Comparison of ENCODE assay signal across 8 cellular contexts in genomic region chr3:100650651-100651611, GRCh38. TPM values are rescaled to one million over a fixed set of nuclear protein-coding genes. Genes with fewer than 3 reads are reported as not detected.
DNase-seq lines count a peak whose midpoint lies in the region; ATAC-seq and TF ChIP-seq lines count a peak whose summit lies in the region.

No MANE protein-coding gene starts in this region.

- DNase-seq in CD4-positive, alpha-beta T cell: no peak
- DNase-seq in RWPE1 (ENCODE audit: low spot score) (peak; percentile 53), foreskin fibroblast (peak; percentile 47 to 76), type B pancreatic cell (ENCODE audit: extremely low spot score, unreplicated experiment) (no peak), 8988T (no peak)
- no peak for DNase-seq in effector CD8-positive, alpha-beta T cell (lab: John Stamatoyannopoulos, UW)

- H3K4me3 Mint-ChIP-seq in CD4-positive, alpha-beta T cell: peak overlapping the region; percentile 0
- no peak overlapping the region for H3K4me3 Mint-ChIP-seq in type B pancreatic cell

- no peaks in the 10 kb centered on the region for H3K36me3 Mint-ChIP-seq in CD4-positive, alpha-beta T cell (ENCODE audit: low read depth)
- no peaks in the 10 kb centered on the region for H3K36me3 Mint-ChIP-seq in type B pancreatic cell

- CTCF ChIA-PET in CD4-positive, alpha-beta T cell (lab: Charles Lee): no interaction called here
- CTCF ChIA-PET in RWPE1 (lab: Yijun Ruan, JAX): no interaction called here

- H3K27ac Mint-ChIP-seq in CD4-positive, alpha-beta T cell: peak overlapping the region; percentile 5
- peak overlapping the region; percentile 22 for H3K27ac Mint-ChIP-seq in type B pancreatic cell

- peaks cover 10% of the 10 kb centered on the region for H3K4me1 Mint-ChIP-seq in CD4-positive, alpha-beta T cell (ENCODE audit: low read depth)
- H3K4me1 Mint-ChIP-seq in type B pancreatic cell (ENCODE audit: unreplicated experiment): peaks cover 9% of the 10 kb centered on the region

- no peak overlapping the region for H3K27ac ChIP-seq in CD4-positive, alpha-beta T cell (ENCODE audit: low read depth, low read length)
- no peak overlapping the region for H3K27ac ChIP-seq in RWPE1

- POLR2A ChIA-PET in CD4-positive, alpha-beta T cell (lab: Charles Lee): interaction anchor here (1.2 kb wide), 1 partner anchor 58 kb away, joined by 3 read pairs; the partner anchor contains the start of gene TFG
- POLR2A ChIA-PET in RWPE1 (lab: Yijun Ruan, JAX; ENCODE audit: low non-redundant PET): no interaction called here

- peak; percentile 77 for ATAC-seq in CD4-positive, alpha-beta T cell (ENCODE audit: poor library complexity)
- ATAC-seq in GM19043 (IDR thresholded peaks at IDR 0.05; ENCODE audit: low read depth, unreplicated experiment) (peak; percentile 99), HG03097 (IDR thresholded peaks at IDR 0.05; ENCODE audit: low FRiP score, unreplicated experiment) (peak; percentile 77)

- intact Hi-C loops in CD4-positive, alpha-beta T cell (cut with DNase I, micrococcal nuclease): no loop called here

- H3K27me3 ChIP-seq in CD4-positive, alpha-beta T cell (ENCODE audit: control insufficient read depth, insufficient read depth, low read length): no peaks in the 10 kb centered on the region

- H3K4me3 ChIP-seq in foreskin fibroblast (ENCODE audit: low read depth in 1 of 2, low read length in 2 of 2): no peak overlapping the region

- TF ChIP-seq CTCF in CD4-positive, alpha-beta T cell (IDR thresholded peaks at IDR 0.05): no peak
- 0 out of 2 replicates have a peak, but pooled peaks have one; percentile 17 for TF ChIP-seq CTCF in RWPE1 (conservative IDR thresholded peaks at IDR 0.05; ENCODE audit: low read depth)
- TF ChIP-seq CTCF in foreskin fibroblast (IDR thresholded peaks at IDR 0.05; ENCODE audit: low read depth, low read length): no peak
- TF ChIP-seq CTCF in type B pancreatic cell (conservative IDR thresholded peaks at IDR 0.05): no peak

- H3K27me3 Mint-ChIP-seq in CD4-positive, alpha-beta T cell: no peaks in the 10 kb centered on the region
- no peaks in the 10 kb centered on the region for H3K27me3 Mint-ChIP-seq in type B pancreatic cell

- H3K9me3 ChIP-seq in CD4-positive, alpha-beta T cell (ENCODE audit: control insufficient read depth, low read length): no peaks in the 10 kb centered on the region

- no peaks in the 10 kb centered on the region for H3K9me3 Mint-ChIP-seq in CD4-positive, alpha-beta T cell
- H3K9me3 Mint-ChIP-seq in type B pancreatic cell: no peaks in the 10 kb centered on the region

RNA-seq across cellular contexts. Expression of gene ADGRG7, which starts 41.5 kb away (rescaled TPM):
- total RNA-seq in CD4-positive, alpha-beta T cell: not detected
- 2.8 and 7.7 TPM in 2 replicates for total RNA-seq in type B pancreatic cell (ENCODE audit: low replicate concordance)

RNA-seq across cellular contexts. Expression of gene TFG, which starts 58.4 kb away (rescaled TPM):
- total RNA-seq in CD4-positive, alpha-beta T cell: 10 to 100 TPM; 56.5 to 58.8 TPM
- 105 and 140 TPM in 2 replicates for total RNA-seq in type B pancreatic cell (ENCODE audit: low replicate concordance)

Comparison
In these comparisons a context has a peak if more than half of its experiments do, and no peak if none do; other contexts are left out.
1. DNase-seq: peak in RWPE1 (single experiment) and foreskin fibroblast (2 of 2); none in CD4-positive, alpha-beta T cell (0 of 10), type B pancreatic cell (single experiment), effector CD8-positive, alpha-beta T cell (single experiment) and 8988T (single experiment).
2. Peak in every context shown above with its lines, with median percentiles within 50 percentile points of each other: ATAC-seq.